Comparison of ENCODE assay signal across 8 cellular contexts in the genomic region with DNA sequence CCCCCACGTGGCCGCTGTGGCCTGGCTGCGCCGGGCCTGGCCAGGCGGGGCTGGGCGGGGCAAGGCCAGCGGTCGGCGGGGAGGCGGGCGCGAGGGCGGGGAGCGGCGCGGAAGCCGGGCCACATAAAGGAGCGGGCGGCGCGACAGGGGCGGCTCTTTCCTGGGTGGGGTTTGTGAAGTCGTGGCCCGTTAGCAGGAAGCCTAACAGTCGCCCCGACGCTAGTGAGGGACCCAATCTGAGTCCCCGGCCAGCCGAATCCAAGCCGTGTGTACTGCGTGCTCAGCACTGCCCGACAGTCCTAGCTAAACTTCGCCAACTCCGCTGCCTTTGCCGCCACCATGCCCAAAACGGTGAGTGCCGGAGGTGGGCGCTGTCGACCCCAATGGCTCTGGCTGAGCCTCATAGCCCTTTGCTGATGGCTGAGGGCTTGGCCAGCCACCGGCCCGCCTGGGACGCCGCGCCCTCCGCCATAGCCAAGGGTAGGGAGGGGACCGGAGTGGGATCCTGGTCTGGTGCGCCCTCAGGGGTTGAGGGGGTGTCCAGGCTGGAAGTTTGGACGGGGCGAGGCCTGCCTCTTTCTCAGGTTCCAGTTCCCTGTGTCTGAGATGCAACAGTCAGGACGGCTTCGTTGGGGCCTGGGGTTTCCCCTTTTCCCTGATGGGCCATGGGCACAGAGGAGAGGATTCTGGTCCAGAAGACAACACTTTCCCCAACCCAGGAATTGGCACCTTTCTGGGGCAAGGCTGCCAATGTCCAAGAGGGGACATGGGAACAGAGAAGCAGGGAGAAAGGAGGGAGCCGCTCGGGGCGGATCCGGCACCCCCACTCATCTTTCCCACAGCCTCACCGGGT. TPM values are rescaled to one million over a fixed set of nuclear protein-coding genes. Genes with fewer than 3 reads are reported as not detected.
A peak's percentile ranks its signal among the peaks of the same experiment; 100 is the strongest.
DNase-seq lines count a peak whose midpoint lies in the region; ATAC-seq, FAIRE-seq and TF ChIP-seq lines count a peak whose summit lies in the region.

A gene (plus strand): TSS at position 152 of the 853 bp plus-strand sequence. CDS start 188 bp downstream, at position 340.

- no peaks in the 10 kb centered on the region for H3K27me3 ChIP-seq in CD8-positive, alpha-beta T cell (ENCODE audit: insufficient read depth, low read length)
- H3K27me3 ChIP-seq in astrocyte (ENCODE audit: insufficient read depth, low read length) (no peaks in the 10 kb centered on the region), iPS DF 6.9 (ENCODE audit: control insufficient read depth, insufficient read depth, low read length) (no peaks in the 10 kb centered on the region), skeletal muscle tissue (ENCODE audit: control insufficient read depth in 3 of 3, insufficient read depth in 3 of 3, low read length in 3 of 3) (no peaks in the 10 kb centered on the region)

- POLR2A ChIA-PET in CD8-positive, alpha-beta T cell (lab: Charles Lee): interaction anchor here (0.6 to 1.8 kb wide), 4 partner anchors 28 to 313 kb away, joined by 3 to 7 read pairs (median 4); no protein-coding TSS in a partner anchor

- H3K79me2 ChIP-seq in astrocyte (ENCODE audit: insufficient read depth, low read length): peaks cover 51% of the 10 kb centered on the region

- intact Hi-C loops in CD8-positive, alpha-beta T cell (cut with DNase I, micrococcal nuclease): loop anchor here (1.0 to 5.0 kb wide), 7 partner anchors 31 to 260 kb away; no protein-coding TSS in a partner anchor
- intact Hi-C loops in T-helper 2 cell treated with Interferon-gamma antibody and Interleukin-4, amounts not matched to agents 100 ng/mL and 5 ng/mL, for 36 hours (cut with micrococcal nuclease): loop anchor here (1.0 to 10.0 kb wide), 5 partner anchors 31 to 347 kb away; a partner anchor contains a TSS

- CTCF ChIA-PET in CD8-positive, alpha-beta T cell (lab: Charles Lee): interaction anchor here (1.1 to 2.1 kb wide), 4 partner anchors 28 to 71 kb away, joined by 3 to 6 read pairs (median 6); no protein-coding TSS in a partner anchor

- H3K27me3 Mint-ChIP-seq in CD8-positive, alpha-beta T cell (ENCODE audit: low read depth): no peaks in the 10 kb centered on the region
- H3K27me3 Mint-ChIP-seq in astrocyte (ENCODE audit: low read depth, unreplicated experiment): no peaks in the 10 kb centered on the region

- H3K9ac ChIP-seq in astrocyte (ENCODE audit: low read length): peak within 1 kb of the TSS; percentile 98
- H3K9ac ChIP-seq in skeletal muscle tissue (ENCODE audit: low read depth in 1 of 3, low read length in 3 of 3): peak within 1 kb of the TSS; percentile 89 to 90 (median 89)

- peaks cover 38% of the 10 kb centered on the region for H4K20me1 ChIP-seq in astrocyte (ENCODE audit: insufficient read depth, low read length)

- H3K36me3 ChIP-seq in CD8-positive, alpha-beta T cell (ENCODE audit: insufficient read depth, low read length): no peaks in the 10 kb centered on the region
- H3K36me3 ChIP-seq in astrocyte (ENCODE audit: insufficient read depth, low read length) (peaks cover 7% of the 10 kb centered on the region), iPS DF 6.9 (ENCODE audit: control insufficient read depth, insufficient read depth, low read length) (no peaks in the 10 kb centered on the region), skeletal muscle tissue (ENCODE audit: control insufficient read depth in 3 of 3, insufficient read depth in 3 of 3, low read length in 3 of 3) (no peaks in the 10 kb centered on the region)

- H3K4me3 ChIP-seq in CD8-positive, alpha-beta T cell (ENCODE audit: low read depth, low read length): peak within 1 kb of the TSS; percentile 91
- peak within 1 kb of the TSS; percentile 96 for H3K4me3 ChIP-seq in astrocyte (ENCODE audit: insufficient read depth, low read depth, low read length)
- H3K4me3 ChIP-seq in iPS DF 6.9 (ENCODE audit: low read length): peak within 1 kb of the TSS; percentile 86
- H3K4me3 ChIP-seq in skeletal muscle tissue (ENCODE audit: low read length in 3 of 3): peak within 1 kb of the TSS; percentile 86 to 89 (median 86)

- H3K4me2 ChIP-seq in astrocyte (ENCODE audit: low read length): peak within 1 kb of the TSS; percentile 94

- H3K4me1 Mint-ChIP-seq in CD8-positive, alpha-beta T cell (ENCODE audit: low read depth): peaks cover 47% of the 10 kb centered on the region
- H3K4me1 Mint-ChIP-seq in astrocyte (ENCODE audit: low read depth, unreplicated experiment): peaks cover 22% of the 10 kb centered on the region

- no peaks in the 10 kb centered on the region for H3K9me3 ChIP-seq in CD8-positive, alpha-beta T cell (ENCODE audit: low read length)
- no peaks in the 10 kb centered on the region for H3K9me3 ChIP-seq in astrocyte (ENCODE audit: insufficient read depth, low read depth, low read length)
- no peaks in the 10 kb centered on the region for H3K9me3 ChIP-seq in iPS DF 6.9 (ENCODE audit: control insufficient read depth, insufficient read depth, low read length)
- no peaks in the 10 kb centered on the region for H3K9me3 ChIP-seq in skeletal muscle tissue (ENCODE audit: control insufficient read depth in 3 of 3, low read length in 3 of 3)

- peak within 1 kb of the TSS; percentile 94 for H3K27ac Mint-ChIP-seq in CD8-positive, alpha-beta T cell
- H3K27ac Mint-ChIP-seq in astrocyte (ENCODE audit: unreplicated experiment): peak within 1 kb of the TSS; percentile 91

- H2AFZ ChIP-seq in astrocyte (ENCODE audit: low read depth, low read length): no peak within 1 kb of the TSS

- no peaks in the 10 kb centered on the region for H3K9me3 Mint-ChIP-seq in CD8-positive, alpha-beta T cell
- no peaks in the 10 kb centered on the region for H3K9me3 Mint-ChIP-seq in astrocyte (ENCODE audit: unreplicated experiment)

- peak; percentile 75 for ATAC-seq in CD8-positive, alpha-beta T cell

- no CpG with 5 or more reads among the region's 56 CpGs for WGBS in iPS DF 6.9 (ENCODE audit: insufficient coverage, insufficient read length)

- H3K4me1 ChIP-seq in CD8-positive, alpha-beta T cell (ENCODE audit: insufficient read depth, low read length): peaks cover 25% of the 10 kb centered on the region
- H3K4me1 ChIP-seq in astrocyte (ENCODE audit: insufficient read depth, low read length) (peaks cover 11% of the 10 kb centered on the region), iPS DF 6.9 (ENCODE audit: control insufficient read depth, insufficient read depth, low read length) (0 out of 2 replicates have a peak, but pooled peaks cover 2% of the 10 kb centered on the region), skeletal muscle tissue (ENCODE audit: control insufficient read depth in 3 of 3, insufficient read depth in 3 of 3, low read length in 3 of 3) (peaks cover 8 to 26% (median 10%) of the 10 kb centered on the region in 3 donors)

- peak; percentile 45 to 82 (median 74) for DNase-seq in CD8-positive, alpha-beta T cell
- peak; percentile 76 for DNase-seq in GM20000 (ENCODE audit: low spot score)
- DNase-seq in HUDEP-2 (lab: John Stamatoyannopoulos, UW; ENCODE audit: unreplicated experiment in 76 of 76): peak in 68 of 76 experiments; percentile 1 to 67 (median 38)
- no peak for DNase-seq in astrocyte (ENCODE audit: low read depth)
- DNase-seq in iPS DF 6.9 (ENCODE audit: low read depth, low spot score): no peak
- DNase-seq in GOT3 (lab: John Stamatoyannopoulos, UW): no peak

- peak within 1 kb of the TSS; percentile 94 for H3K4me3 Mint-ChIP-seq in CD8-positive, alpha-beta T cell
- peak within 1 kb of the TSS; percentile 91 for H3K4me3 Mint-ChIP-seq in astrocyte (ENCODE audit: unreplicated experiment)

- no peak for TF ChIP-seq CTCF in CD8-positive, alpha-beta T cell (IDR thresholded peaks at IDR 0.05)
- TF ChIP-seq CTCF in GM20000 (IDR thresholded peaks at IDR 0.05; ENCODE audit: extremely low read depth, missing control alignments) (no peak), astrocyte (IDR thresholded peaks at IDR 0.05; ENCODE audit: insufficient read depth, low read depth, low read length) (no peak)

- peaks cover 40% of the 10 kb centered on the region for H3K36me3 Mint-ChIP-seq in CD8-positive, alpha-beta T cell
- peaks cover 1% of the 10 kb centered on the region for H3K36me3 Mint-ChIP-seq in astrocyte (ENCODE audit: low read depth, unreplicated experiment)

- FAIRE-seq in astrocyte (lab: Jason Lieb, UNC): no peak

- peak within 1 kb of the TSS; percentile 73 for H3K27ac ChIP-seq in CD8-positive, alpha-beta T cell (ENCODE audit: low read depth, low read length)
- H3K27ac ChIP-seq in astrocyte (ENCODE audit: low read depth, low read length) (peak within 1 kb of the TSS; percentile 97), iPS DF 6.9 (ENCODE audit: low read length) (no peak within 1 kb of the TSS), skeletal muscle tissue (ENCODE audit: low read depth, low read length) (peak within 1 kb of the TSS; percentile 93)

RNA-seq across cellular contexts. Expression of the gene that starts here (rescaled TPM):
- 100 to 1,000 TPM; 285 to 286 TPM for total RNA-seq in CD8-positive, alpha-beta T cell
- 619 and 621 TPM in 2 replicates for total RNA-seq in T-helper 2 cell treated with Interferon-gamma antibody and Interleukin-4, amounts not matched to agents 100 ng/mL and 5 ng/mL, for 36 hours
- 356 and 369 TPM in 2 replicates for total RNA-seq in astrocyte
- total RNA-seq in skeletal muscle tissue: 57.9 TPM

Comparison
In these comparisons a context has a peak if more than half of its experiments do, and no peak if none do; other contexts are left out.
1. DNase-seq: peak in CD8-positive, alpha-beta T cell (7 of 7), GM20000 (single experiment) and HUDEP-2 (68 of 76); none in astrocyte (single experiment), iPS DF 6.9 (single experiment) and GOT3 (single experiment).
2. Peak in every context shown above with its lines, with median percentiles within 50 percentile points of each other: H3K4me3 ChIP-seq.